In the genomic region with DNA sequence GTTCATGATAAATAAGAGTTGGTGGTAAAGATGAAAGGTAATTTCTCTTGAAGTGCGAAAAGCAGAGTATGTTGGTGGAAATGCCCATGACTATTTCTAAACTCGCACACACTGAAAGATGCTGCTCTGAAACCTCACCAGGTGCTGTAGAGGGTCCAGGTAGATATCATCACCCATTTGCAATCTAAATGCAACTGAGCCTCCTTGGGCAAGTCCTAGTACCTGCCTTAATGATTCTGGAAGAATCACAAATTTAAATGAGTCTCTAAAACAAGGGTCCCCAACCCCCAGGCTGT, we compare ENCODE assay signal across 15 cellular contexts. TPM values are rescaled to one million over a fixed set of nuclear protein-coding genes. Genes with fewer than 3 reads are reported as not detected.
DNase-seq lines count a peak whose midpoint lies in the region; ATAC-seq and TF ChIP-seq lines count a peak whose summit lies in the region.
"Had no signal": no experiment of that assay in that cellular context is flagged by ENCODE, and none has a peak within 500 bp of the region (broad histone marks: within the 10 kb centered on the region; RNA-seq: fewer than 3 reads in every experiment).

No MANE protein-coding gene starts in this region.

- no peaks in the 10 kb centered on the region for H3K9me3 Mint-ChIP-seq in CD4-positive, alpha-beta memory T cell
- H3K9me3 Mint-ChIP-seq: activated CD4-positive, alpha-beta T cell treated with anti-CD3 and anti-CD28 coated beads, Interleukin-2, amount 10 ng/mL, durations not matched to agents 24 days and 14 days; activated naive CD4-positive, alpha-beta T cell treated with anti-CD3 and anti-CD28 coated beads, Interleukin-2, amount 50 U/mL, for 24 hours; naive thymus-derived CD8-positive, alpha-beta T cell had no signal

- peaks cover 4 to 6% (median 5%) of the 10 kb centered on the region in 4 donors for H3K4me1 Mint-ChIP-seq in CD4-positive, alpha-beta memory T cell

- intact Hi-C loops in vagina (cut with DNase I) (no loop called here), colonic mucosa (cut with DNase I) (no loop called here)
- intact Hi-C loops in CD4-positive, alpha-beta memory T cell (cut with micrococcal nuclease): loop anchor here (10.0 kb wide), 1 partner anchor 147 kb away; no protein-coding TSS in a partner anchor

- H3K27me3 ChIP-seq in vagina (no peaks in the 10 kb centered on the region), colonic mucosa (no peaks in the 10 kb centered on the region)
- peaks cover 12% of the 10 kb centered on the region for H3K27me3 ChIP-seq in CD4-positive, alpha-beta memory T cell (ENCODE audit: insufficient read depth, low read length)
- H3K27me3 ChIP-seq: body of pancreas had no signal

- H3K36me3 Mint-ChIP-seq in CD4-positive, alpha-beta memory T cell: no peaks in the 10 kb centered on the region
- H3K36me3 Mint-ChIP-seq: activated naive CD4-positive, alpha-beta T cell treated with anti-CD3 and anti-CD28 coated beads, Interleukin-2, amount 50 U/mL, for 24 hours; naive thymus-derived CD8-positive, alpha-beta T cell had no signal

- CTCF ChIA-PET in CD4-positive, alpha-beta memory T cell (lab: Charles Lee; ENCODE audit: partially characterized antibody): no interaction called here

- H3K9me3 ChIP-seq in vagina (no peaks in the 10 kb centered on the region), colonic mucosa (no peaks in the 10 kb centered on the region)
- no peaks in the 10 kb centered on the region for H3K9me3 ChIP-seq in CD4-positive, alpha-beta memory T cell (ENCODE audit: control insufficient read depth in 1 of 2, low read length in 2 of 2)
- H3K9me3 ChIP-seq: body of pancreas had no signal

- ATAC-seq in GM19023 (IDR thresholded peaks at IDR 0.05; ENCODE audit: unreplicated experiment): peak; percentile 32
- ATAC-seq in GM21619 (IDR thresholded peaks at IDR 0.05; ENCODE audit: unreplicated experiment): peak; percentile 18
- peak; percentile 24 for ATAC-seq in HG03354 (IDR thresholded peaks at IDR 0.05; ENCODE audit: poor library complexity, severe bottlenecking, unreplicated experiment)
- no peak for ATAC-seq in left lobe of liver
- ATAC-seq: body of pancreas; naive thymus-derived CD8-positive, alpha-beta T cell had no signal

- no peak for TF ChIP-seq CTCF in vagina (IDR thresholded peaks at IDR 0.05)
- TF ChIP-seq CTCF in colonic mucosa (IDR thresholded peaks at IDR 0.05): no peak

- H3K27ac Mint-ChIP-seq in CD4-positive, alpha-beta memory T cell: no peak overlapping the region
- H3K27ac Mint-ChIP-seq: activated CD4-positive, alpha-beta T cell treated with anti-CD3 and anti-CD28 coated beads, Interleukin-2, amount 10 ng/mL, durations not matched to agents 24 days and 14 days; activated naive CD4-positive, alpha-beta T cell treated with anti-CD3 and anti-CD28 coated beads, Interleukin-2, amount 50 U/mL, for 24 hours; naive thymus-derived CD8-positive, alpha-beta T cell had no signal

- no peak overlapping the region for H3K9ac ChIP-seq in colonic mucosa (ENCODE audit: low read depth in 2 of 2, low read length in 2 of 2)

- peaks cover 20 to 22% of the 10 kb centered on the region in 2 donors for H3K27me3 Mint-ChIP-seq in CD4-positive, alpha-beta memory T cell

- no peak overlapping the region for H3K4me3 Mint-ChIP-seq in CD4-positive, alpha-beta memory T cell
- H3K4me3 Mint-ChIP-seq: activated CD4-positive, alpha-beta T cell treated with anti-CD3 and anti-CD28 coated beads, Interleukin-2, amount 10 ng/mL, durations not matched to agents 24 days and 14 days; activated naive CD4-positive, alpha-beta T cell treated with anti-CD3 and anti-CD28 coated beads, Interleukin-2, amount 50 U/mL, for 24 hours; naive thymus-derived CD8-positive, alpha-beta T cell had no signal

- no peak for TF ChIP-seq POLR2A in vagina (IDR thresholded peaks at IDR 0.05)

- DNase-seq in vagina (ENCODE audit: extremely low spot score in 2 of 2): no peak
- DNase-seq in left lobe of liver (ENCODE audit: low spot score): no peak
- no peak for DNase-seq in colonic mucosa
- DNase-seq in CD4-positive, alpha-beta memory T cell: no peak
- DNase-seq: activated CD4-positive, alpha-beta T cell treated with anti-CD3 and anti-CD28 coated beads, Interleukin-2, amount 10 ng/mL, durations not matched to agents 24 days and 14 days; body of pancreas; naive thymus-derived CD8-positive, alpha-beta T cell; NCI-H1417; NCI-H345; NK-92 treated with Interleukin-12 subunit alpha and Interleukin-12 subunit beta, amount 100 ng/mL, for 24 hours; SHP77 treated with DMSO at 0.1 percent for 48 hours had no signal

- POLR2A ChIA-PET in CD4-positive, alpha-beta memory T cell (lab: Charles Lee; ENCODE audit: partially characterized antibody): no interaction called here

- H3K4me1 ChIP-seq in vagina (peaks cover 11% of the 10 kb centered on the region), colonic mucosa (peaks cover 2% of the 10 kb centered on the region)
- peaks cover 3% of the 10 kb centered on the region for H3K4me1 ChIP-seq in CD4-positive, alpha-beta memory T cell (ENCODE audit: insufficient read depth, low read length)

- peak overlapping the region; percentile 17 for H3K27ac ChIP-seq in vagina
- H3K27ac ChIP-seq in colonic mucosa: no peak overlapping the region
- H3K27ac ChIP-seq in CD4-positive, alpha-beta memory T cell (ENCODE audit: low read depth, low read length): no peak overlapping the region
- H3K27ac ChIP-seq: body of pancreas had no signal

- no peak overlapping the region for H3K4me3 ChIP-seq in vagina
- H3K4me3 ChIP-seq in colonic mucosa: no peak overlapping the region
- H3K4me3 ChIP-seq in CD4-positive, alpha-beta memory T cell (ENCODE audit: low read length in 2 of 2): no peak overlapping the region
- H3K4me3 ChIP-seq: body of pancreas had no signal

- H3K36me3 ChIP-seq in vagina: no peaks in the 10 kb centered on the region
- H3K36me3 ChIP-seq in colonic mucosa: no peaks in the 10 kb centered on the region
- H3K36me3 ChIP-seq in CD4-positive, alpha-beta memory T cell (ENCODE audit: insufficient read depth, low read length): no peaks in the 10 kb centered on the region

RNA-seq across cellular contexts. Expression of a gene that starts 5.9 kb away (rescaled TPM):
- total RNA-seq in vagina: 16.7 TPM
- total RNA-seq in left lobe of liver: 4.3 TPM
- 10 to 100 TPM; 17.3 to 20.0 TPM for total RNA-seq in colonic mucosa
- 1 to 10 TPM; 4.2 to 9.2 TPM for total RNA-seq in CD4-positive, alpha-beta memory T cell
- 10 to 100 TPM in 1 of 2 donors, 1 to 10 TPM in 1; 9.1 to 20.0 TPM for polyA plus RNA-seq in CD4-positive, alpha-beta memory T cell
